ENCODE assay signal across 8 cellular contexts in genomic region chr1:36151133-36151844, GRCh38. TPM values are rescaled to one million over a fixed set of nuclear protein-coding genes. Genes with fewer than 3 reads are reported as not detected.
A peak's percentile ranks its signal among the peaks of the same experiment; 100 is the strongest.
DNase-seq lines count a peak whose midpoint lies in the region; ATAC-seq and TF ChIP-seq lines count a peak whose summit lies in the region.

No MANE protein-coding gene starts in this region.

- H3K27ac ChIP-seq in DND-41 (ENCODE audit: low read length) (peak overlapping the region; percentile 62), PC-9 (peak overlapping the region; percentile 95), epithelial cell of prostate (peak overlapping the region; percentile 100), psoas muscle (peak overlapping the region; percentile 93)

- H3K79me2 ChIP-seq in DND-41 (ENCODE audit: insufficient read depth, low read length) (peaks cover 42% of the 10 kb centered on the region), PC-9 (ENCODE audit: low read depth) (peaks cover 31% of the 10 kb centered on the region)

- POLR2A ChIA-PET in PC-9 (lab: Charles Lee; ENCODE audit: unreplicated experiment), result interaction anchor here (1.0 kb wide), 1 partner anchor 11 kb away, joined by 3 read pairs; no protein-coding TSS in a partner anchor

- WGBS in psoas muscle, 3 donors, result 6 to 10% (median 9%) methylated on average over 1 of the region's 1 CpG

- H3K36me3 ChIP-seq in DND-41 (ENCODE audit: insufficient read depth, low read length), result peaks cover 12% of the 10 kb centered on the region
- H3K36me3 ChIP-seq in PC-9 (ENCODE audit: low read depth), result 0 out of 2 replicates have a peak, but pooled peaks cover 5% of the 10 kb centered on the region
- peaks cover 0 to 10% of the 10 kb centered on the region in 2 donors for H3K36me3 ChIP-seq in psoas muscle (ENCODE audit: insufficient read depth in 1 of 2, low read depth in 1 of 2)

- H3K9me3 ChIP-seq in DND-41 (ENCODE audit: insufficient read depth, low read length, severe bottlenecking) (no peaks in the 10 kb centered on the region), PC-9 (ENCODE audit: insufficient read depth, low read depth) (no peaks in the 10 kb centered on the region), psoas muscle (no peaks in the 10 kb centered on the region)

- no peak overlapping the region for H3K4me2 ChIP-seq in DND-41 (ENCODE audit: insufficient read depth, low read length)
- peak overlapping the region; percentile 83 for H3K4me2 ChIP-seq in PC-9

- peak overlapping the region; percentile 11; the same call in 1 of the 2 replicates for H3K9ac ChIP-seq in DND-41 (ENCODE audit: low read depth, low read length)

- peaks cover 10% of the 10 kb centered on the region for H3F3A ChIP-seq in PC-9 (ENCODE audit: insufficient read depth, low read depth)

- H2AFZ ChIP-seq in DND-41 (ENCODE audit: low read depth, low read length) (0 out of 2 replicates have a peak overlapping the region, but pooled peaks have one; percentile 53), PC-9 (no peak overlapping the region)

- BruUV-seq in PC-9 (replicated peaks; lab: Mats Ljungman, UMichigan), result TSS peak; percentile 25

- ATAC-seq in DND-41 (ENCODE audit: insufficient read depth, low read depth) (no peak), psoas muscle (no peak), HG03565 (IDR thresholded peaks at IDR 0.05; ENCODE audit: unreplicated experiment) (no peak), GM19395 (IDR thresholded peaks at IDR 0.05; ENCODE audit: unreplicated experiment) (no peak)

- intact Hi-C loops in PC-9 (cut with micrococcal nuclease; ENCODE audit: unreplicated experiment) (no loop called here), psoas muscle (cut with DNase I) (loop anchor here in 1 of 2 donors (10.0 kb wide), 1 partner anchor 234 kb away; the partner anchor contains the start of gene STK40)

- no peak overlapping the region for H3K4me3 ChIP-seq in DND-41 (ENCODE audit: low read depth in 1 of 2, low read length in 2 of 2)
- H3K4me3 ChIP-seq in PC-9, result no peak overlapping the region
- H3K4me3 ChIP-seq in psoas muscle, result peak overlapping the region; percentile 28

- no peaks in the 10 kb centered on the region for H3K9me2 ChIP-seq in PC-9 (ENCODE audit: insufficient read depth)

- H3K27me3 ChIP-seq in DND-41 (ENCODE audit: insufficient read depth, low read length, poor library complexity), result no peaks in the 10 kb centered on the region
- no peaks in the 10 kb centered on the region for H3K27me3 ChIP-seq in PC-9 (ENCODE audit: insufficient read depth, low read depth)
- no peaks in the 10 kb centered on the region for H3K27me3 ChIP-seq in psoas muscle (ENCODE audit: insufficient read depth in 3 of 3, low read length in 2 of 3)

- TF ChIP-seq CTCF in DND-41 (IDR thresholded peaks at IDR 0.05; ENCODE audit: borderline replicate concordance, extremely low read depth, low read length, poor library complexity, severe bottlenecking) (no peak), PC-9 (conservative IDR thresholded peaks at IDR 0.05) (no peak), psoas muscle (IDR thresholded peaks at IDR 0.05) (no peak)

- H4K20me1 ChIP-seq in DND-41 (ENCODE audit: insufficient read depth, low read length) (no peaks in the 10 kb centered on the region), PC-9 (ENCODE audit: insufficient read depth) (no peaks in the 10 kb centered on the region; the same call in 1 of the 2 replicates)

- DNase-seq in DND-41, result no peak
- DNase-seq in PC-9, result no peak
- DNase-seq in epithelial cell of prostate (ENCODE audit: low read depth, low spot score), result no peak
- DNase-seq in psoas muscle, result no peak
- no peak for DNase-seq in NCI-H2227 (lab: John Stamatoyannopoulos, UW; ENCODE audit: unreplicated experiment)
- DNase-seq in NCI-H2107 treated with DMSO at 0.1 percent for 48 hours (lab: John Stamatoyannopoulos, UW; ENCODE audit: unreplicated experiment), result no peak

- H3K4me1 ChIP-seq in DND-41 (ENCODE audit: insufficient read depth, low read length) (peaks cover 62% of the 10 kb centered on the region), PC-9 (replicated peaks; ENCODE audit: insufficient read depth) (peaks cover 42% of the 10 kb centered on the region), psoas muscle (peaks cover 44% of the 10 kb centered on the region)

- CTCF ChIA-PET in PC-9 (lab: Charles Lee), result interaction anchor here (0.7 to 3.3 kb wide), 3 partner anchors 11 to 70 kb away, joined by 6 to 42 read pairs (median 12); no protein-coding TSS in a partner anchor

RNA-seq across cellular contexts. Expression of gene TRAPPC3, which starts 2.0 kb away (rescaled TPM):
- 112 and 116 TPM in 2 replicates for total RNA-seq in PC-9 (2021)
- 10 to 100 TPM; 34.8 to 44.4 (median 38.7) TPM for total RNA-seq in psoas muscle
- 10 to 100 TPM; 43.8 to 91.8 (median 73.0) TPM for polyA plus RNA-seq in psoas muscle

RNA-seq across cellular contexts. Expression of gene MAP7D1, which starts 4.7 kb away (rescaled TPM):
- 150 and 173 TPM in 2 replicates for total RNA-seq in PC-9 (2021)
- total RNA-seq in psoas muscle, result 100 to 1,000 TPM; 209 to 230 (median 215) TPM
- 100 to 1,000 TPM; 117 to 342 (median 165) TPM for polyA plus RNA-seq in psoas muscle

RNA-seq across cellular contexts. Expression of gene COL8A2, which starts 26.3 kb away (rescaled TPM):
- total RNA-seq in PC-9 (2021) (0.20 and 0.28 TPM in 2 replicates), psoas muscle (under 1 TPM; 0.15 to 0.41 (median 0.30) TPM)
- under 1 TPM; 0.06 to 0.12 (median 0.10) TPM for polyA plus RNA-seq in psoas muscle
